Comparison of ENCODE assay signal across 1 cellular context in the genomic region with DNA sequence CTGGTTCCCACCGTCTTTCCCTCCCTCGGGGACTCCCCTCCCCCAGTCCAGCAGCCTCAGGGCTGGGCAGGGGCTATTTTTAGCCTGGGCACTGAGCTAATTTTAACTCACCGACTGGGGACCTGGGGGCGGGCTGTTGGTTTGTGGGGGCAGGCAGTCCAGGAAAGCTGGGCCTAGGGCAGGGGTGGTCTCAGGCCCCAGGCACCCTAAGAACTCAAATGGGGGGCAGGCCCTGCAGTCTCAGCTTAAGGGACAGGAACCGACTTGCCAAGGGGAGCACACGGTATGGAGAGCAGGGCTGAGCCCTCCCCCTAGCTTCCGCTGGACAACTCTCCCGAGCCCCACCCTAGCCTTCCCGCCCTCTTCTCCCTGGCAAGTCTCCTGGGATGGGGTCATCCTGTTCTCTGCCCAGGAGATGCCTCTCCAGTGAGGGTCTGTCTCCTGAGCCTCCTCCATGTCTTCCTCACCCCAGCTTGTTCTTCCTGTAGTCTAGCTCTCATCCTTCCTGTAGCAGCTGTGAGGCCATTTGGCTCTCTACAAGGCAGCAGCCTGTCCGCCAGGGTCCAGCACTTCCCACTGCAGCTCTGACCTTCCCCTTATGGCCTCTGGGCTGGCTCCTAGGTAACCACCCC.
TF ChIP-seq lines count a peak whose summit lies in the region.

No MANE protein-coding gene starts in this region.

TF ChIP-seq in GM23338, 12 proteins besides CTCF, POLR2A, EP300 and RAD21 (continued from another document):
- TF ChIP-seq, protein P1, sequence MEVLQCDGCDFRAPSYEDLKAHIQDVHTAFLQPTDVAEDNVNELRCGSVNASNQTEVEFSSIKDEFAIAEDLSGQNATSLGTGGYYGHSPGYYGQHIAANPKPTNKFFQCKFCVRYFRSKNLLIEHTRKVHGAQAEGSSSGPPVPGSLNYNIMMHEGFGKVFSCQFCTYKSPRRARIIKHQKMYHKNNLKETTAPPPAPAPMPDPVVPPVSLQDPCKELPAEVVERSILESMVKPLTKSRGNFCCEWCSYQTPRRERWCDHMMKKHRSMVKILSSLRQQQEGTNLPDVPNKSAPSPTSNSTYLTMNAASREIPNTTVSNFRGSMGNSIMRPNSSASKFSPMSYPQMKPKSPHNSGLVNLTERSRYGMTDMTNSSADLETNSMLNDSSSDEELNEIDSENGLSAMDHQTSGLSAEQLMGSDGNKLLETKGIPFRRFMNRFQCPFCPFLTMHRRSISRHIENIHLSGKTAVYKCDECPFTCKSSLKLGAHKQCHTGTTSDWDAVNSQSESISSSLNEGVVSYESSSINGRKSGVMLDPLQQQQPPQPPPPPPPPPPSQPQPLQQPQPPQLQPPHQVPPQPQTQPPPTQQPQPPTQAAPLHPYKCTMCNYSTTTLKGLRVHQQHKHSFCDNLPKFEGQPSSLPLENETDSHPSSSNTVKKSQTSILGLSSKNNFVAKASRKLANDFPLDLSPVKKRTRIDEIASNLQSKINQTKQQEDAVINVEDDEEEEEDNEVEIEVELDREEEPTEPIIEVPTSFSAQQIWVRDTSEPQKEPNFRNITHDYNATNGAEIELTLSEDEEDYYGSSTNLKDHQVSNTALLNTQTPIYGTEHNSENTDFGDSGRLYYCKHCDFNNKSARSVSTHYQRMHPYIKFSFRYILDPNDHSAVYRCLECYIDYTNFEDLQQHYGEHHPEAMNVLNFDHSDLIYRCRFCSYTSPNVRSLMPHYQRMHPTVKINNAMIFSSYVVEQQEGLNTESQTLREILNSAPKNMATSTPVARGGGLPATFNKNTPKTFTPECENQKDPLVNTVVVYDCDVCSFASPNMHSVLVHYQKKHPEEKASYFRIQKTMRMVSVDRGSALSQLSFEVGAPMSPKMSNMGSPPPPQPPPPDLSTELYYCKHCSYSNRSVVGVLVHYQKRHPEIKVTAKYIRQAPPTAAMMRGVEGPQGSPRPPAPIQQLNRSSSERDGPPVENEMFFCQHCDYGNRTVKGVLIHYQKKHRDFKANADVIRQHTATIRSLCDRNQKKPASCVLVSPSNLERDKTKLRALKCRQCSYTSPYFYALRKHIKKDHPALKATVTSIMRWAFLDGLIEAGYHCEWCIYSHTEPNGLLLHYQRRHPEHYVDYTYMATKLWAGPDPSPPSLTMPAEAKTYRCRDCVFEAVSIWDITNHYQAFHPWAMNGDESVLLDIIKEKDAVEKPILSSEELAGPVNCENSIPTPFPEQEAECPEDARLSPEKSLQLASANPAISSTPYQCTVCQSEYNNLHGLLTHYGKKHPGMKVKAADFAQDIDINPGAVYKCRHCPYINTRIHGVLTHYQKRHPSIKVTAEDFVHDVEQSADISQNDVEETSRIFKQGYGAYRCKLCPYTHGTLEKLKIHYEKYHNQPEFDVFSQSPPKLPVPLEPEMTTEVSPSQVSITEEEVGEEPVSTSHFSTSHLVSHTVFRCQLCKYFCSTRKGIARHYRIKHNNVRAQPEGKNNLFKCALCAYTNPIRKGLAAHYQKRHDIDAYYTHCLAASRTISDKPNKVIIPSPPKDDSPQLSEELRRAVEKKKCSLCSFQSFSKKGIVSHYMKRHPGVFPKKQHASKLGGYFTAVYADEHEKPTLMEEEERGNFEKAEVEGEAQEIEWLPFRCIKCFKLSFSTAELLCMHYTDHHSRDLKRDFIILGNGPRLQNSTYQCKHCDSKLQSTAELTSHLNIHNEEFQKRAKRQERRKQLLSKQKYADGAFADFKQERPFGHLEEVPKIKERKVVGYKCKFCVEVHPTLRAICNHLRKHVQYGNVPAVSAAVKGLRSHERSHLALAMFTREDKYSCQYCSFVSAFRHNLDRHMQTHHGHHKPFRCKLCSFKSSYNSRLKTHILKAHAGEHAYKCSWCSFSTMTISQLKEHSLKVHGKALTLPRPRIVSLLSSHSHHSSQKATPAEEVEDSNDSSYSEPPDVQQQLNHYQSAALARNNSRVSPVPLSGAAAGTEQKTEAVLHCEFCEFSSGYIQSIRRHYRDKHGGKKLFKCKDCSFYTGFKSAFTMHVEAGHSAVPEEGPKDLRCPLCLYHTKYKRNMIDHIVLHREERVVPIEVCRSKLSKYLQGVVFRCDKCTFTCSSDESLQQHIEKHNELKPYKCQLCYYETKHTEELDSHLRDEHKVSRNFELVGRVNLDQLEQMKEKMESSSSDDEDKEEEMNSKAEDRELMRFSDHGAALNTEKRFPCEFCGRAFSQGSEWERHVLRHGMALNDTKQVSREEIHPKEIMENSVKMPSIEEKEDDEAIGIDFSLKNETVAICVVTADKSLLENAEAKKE (CRISPR knock-in tag; IDR thresholded peaks at IDR 0.05): no peak
- TF ChIP-seq POLR2AphosphoS5 (IDR thresholded peaks at IDR 0.05; ENCODE audit: low read depth) (no peak), EZH2 (IDR thresholded peaks at IDR 0.05; ENCODE audit: low read depth, unreplicated experiment) (no peak), ZNF114 (CRISPR knock-in tag; IDR thresholded peaks at IDR 0.05) (no peak), JUNB (IDR thresholded peaks at IDR 0.05; ENCODE audit: unreplicated experiment) (no peak), EZH2phosphoT487 (IDR thresholded peaks at IDR 0.05; ENCODE audit: unreplicated experiment) (no peak), STAT1 (IDR thresholded peaks at IDR 0.05; ENCODE audit: unreplicated experiment) (no peak)
